23 cellular contexts compared by ENCODE assay signal in genomic region chr3:168168743-168169142, GRCh38.
DNase-seq lines count a peak whose midpoint lies in the region; ATAC-seq and TF ChIP-seq lines count a peak whose summit lies in the region.
"Had no signal": no experiment of that assay in that cellular context is flagged by ENCODE, and none has a peak within 500 bp of the region (broad histone marks: within the 10 kb centered on the region; RNA-seq: fewer than 3 reads in every experiment).

No MANE protein-coding gene starts in this region.

- DNase-seq in SW480 (ENCODE audit: low spot score) (peak; percentile 9), kidney tubule cell (ENCODE audit: low spot score) (peak; percentile 29), nucleus accumbens (lab: John Stamatoyannopoulos, UW) (no peak), 8988T (no peak), hepatic stellate cell (ENCODE audit: low spot score) (no peak)
- DNase-seq: Calu3, DMS153, DND-41, IMR-90, KG1, NCI-H1048, NCI-H1417, NCI-H1694, NCI-H2081 treated with DMSO at 0.1 percent for 48 hours, NCI-H2171, NCI-H226, NCI-H510A, NCI-H69, Right ventricle myocardium superior, RPMI8226 had no signal

- H3K4me1 ChIP-seq in HEK293 (ENCODE audit: control insufficient read depth, insufficient read depth, low read length): no peaks in the 10 kb centered on the region

- H3K27ac ChIP-seq in HEK293 (ENCODE audit: extremely low read depth, low read depth, low read length): no peak overlapping the region

- H3K36me3 ChIP-seq in HEK293 (ENCODE audit: control insufficient read depth in 2 of 2, insufficient read depth in 1 of 2, low read length in 2 of 2): no peaks in the 10 kb centered on the region

- no peak for TF ChIP-seq CTCF in HEK293 (tag by site-specific recombination; IDR thresholded peaks at IDR 0.05)

- H3K4me3 ChIP-seq in HEK293 (ENCODE audit: low read depth, low read length): no peak overlapping the region

- CTCF ChIA-PET in HEK293 (lab: Yijun Ruan, JAX): interaction anchor here (0.6 to 4.6 kb wide), 4 partner anchors 122 to 721 kb away, joined by 3 to 67 read pairs (median 4); no protein-coding TSS in a partner anchor

- H3K9me3 ChIP-seq in HEK293 (ENCODE audit: control insufficient read depth, insufficient read depth, low read depth, low read length): no peaks in the 10 kb centered on the region

- POLR2A ChIA-PET in HEK293 (lab: Yijun Ruan, JAX): no interaction called here

- no peak for ATAC-seq in GM19463 (IDR thresholded peaks at IDR 0.05; ENCODE audit: unreplicated experiment)
- ATAC-seq: HCT116 had no signal

TF ChIP-seq in HEK293, 187 proteins besides CTCF, POLR2A, EP300 and RAD21:
- TF ChIP-seq ZBTB44 (tag by site-specific recombination; IDR thresholded peaks at IDR 0.05): 0 out of 2 replicates have a peak, but pooled peaks have one; percentile 13
- TF ChIP-seq ZNF211 (tag by site-specific recombination; IDR thresholded peaks at IDR 0.05; ENCODE audit: low read depth): no peak

Comparison
In these comparisons a context has a peak if more than half of its experiments do, and no peak if none do; other contexts are left out.
1. DNase-seq: peak in SW480 (single experiment) and kidney tubule cell (single experiment); none in nucleus accumbens (0 of 56), 8988T (single experiment) and hepatic stellate cell (single experiment).